ENCODE assay signal across 17 cellular contexts in the genomic region with DNA sequence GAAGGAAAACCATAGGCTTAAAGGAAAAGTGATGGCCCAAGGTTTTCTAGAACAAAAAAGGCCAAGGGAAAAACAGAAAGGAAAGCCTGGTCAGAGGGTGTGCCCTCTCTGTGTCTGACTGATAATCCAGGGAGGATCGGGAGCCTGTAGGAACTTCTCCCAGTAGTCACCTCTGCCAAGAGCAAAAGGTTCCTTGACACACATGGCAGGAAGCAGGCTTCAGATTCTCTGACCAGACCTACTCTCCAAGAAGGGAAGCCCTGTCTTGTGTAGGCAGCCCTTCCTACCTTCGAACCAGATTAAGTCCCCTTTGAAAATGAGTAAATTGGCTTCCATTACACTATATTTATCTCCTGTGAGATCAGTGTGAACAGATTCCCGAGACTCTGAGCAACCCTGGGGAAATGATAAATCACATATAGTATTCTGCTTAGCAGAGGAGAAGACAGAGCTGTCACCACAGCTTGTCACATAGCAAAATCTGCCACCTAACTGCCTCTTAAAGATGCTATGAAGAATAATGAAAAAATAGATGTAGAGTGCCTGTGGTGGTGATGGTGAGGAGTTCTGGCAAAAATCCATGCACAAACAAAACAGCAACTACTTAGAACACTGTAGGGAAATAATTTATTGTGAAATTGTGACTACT. TPM values are rescaled to one million over a fixed set of nuclear protein-coding genes. Genes with fewer than 3 reads are reported as not detected.
DNase-seq lines count a peak whose midpoint lies in the region; ATAC-seq and TF ChIP-seq lines count a peak whose summit lies in the region.
"Had no signal": no experiment of that assay in that cellular context is flagged by ENCODE, and none has a peak within 500 bp of the region (broad histone marks: within the 10 kb centered on the region; RNA-seq: fewer than 3 reads in every experiment).

No MANE protein-coding gene starts in this region.

- CTCF ChIA-PET in activated CD8-positive, alpha-beta T cell treated with anti-CD3 and anti-CD28 coated beads, Interleukin-2, amount 10 ng/mL, durations not matched to agents 7 days and 5 days (lab: Charles Lee) = no interaction called here
- CTCF ChIA-PET in activated CD8-positive, alpha-beta T cell treated with anti-CD3 and anti-CD28 coated beads for 36 hours (lab: Charles Lee) = no interaction called here

- DNase-seq in activated CD8-positive, alpha-beta T cell treated with anti-CD3 and anti-CD28 coated beads, Interleukin-2, amount 10 ng/mL, durations not matched to agents 7 days and 5 days = no peak
- no peak for DNase-seq in activated CD8-positive, alpha-beta T cell treated with anti-CD3 and anti-CD28 coated beads for 36 hours
- peak; percentile 57 for DNase-seq in SK-N-DZ (ENCODE audit: low spot score)
- DNase-seq in mesendoderm = peak; percentile 14
- DNase-seq in COLO668 (lab: John Stamatoyannopoulos, UW; ENCODE audit: unreplicated experiment) = no peak
- DNase-seq in KG1 (lab: John Stamatoyannopoulos, UW) = no peak
- DNase-seq: 8988T; AML-193; C1 segment of cervical spinal cord; Caco-2; CD4-positive, alpha-beta T cell; DND-41; GDM1; HCEC 1CT; HFFc6 had no signal

- WGBS in mesendoderm (ENCODE audit: extremely low coverage, insufficient coverage, low lambda C conversion rate) = no CpG with 5 or more reads among the region's 3 CpGs

- H3K36me3 Mint-ChIP-seq in activated CD8-positive, alpha-beta T cell treated with anti-CD3 and anti-CD28 coated beads, Interleukin-2, amount 10 ng/mL, durations not matched to agents 7 days and 5 days (ENCODE audit: low read depth) = peaks cover 95% of the 10 kb centered on the region
- H3K36me3 Mint-ChIP-seq in activated CD8-positive, alpha-beta T cell treated with anti-CD3 and anti-CD28 coated beads for 36 hours (ENCODE audit: low read depth) = peaks cover 51% of the 10 kb centered on the region

- no peaks in the 10 kb centered on the region for H3K27me3 ChIP-seq in mesendoderm (ENCODE audit: insufficient read depth, low read length, poor library complexity)

- no peak overlapping the region for H3K4me3 Mint-ChIP-seq in activated CD8-positive, alpha-beta T cell treated with anti-CD3 and anti-CD28 coated beads, Interleukin-2, amount 10 ng/mL, durations not matched to agents 7 days and 5 days
- H3K4me3 Mint-ChIP-seq in activated CD8-positive, alpha-beta T cell treated with anti-CD3 and anti-CD28 coated beads for 36 hours = no peak overlapping the region
- H3K4me3 Mint-ChIP-seq: CD4-positive, alpha-beta T cell; HFFc6 had no signal

- H3K4me3 ChIP-seq in mesendoderm (ENCODE audit: low read length) = no peak overlapping the region

- no peak overlapping the region for H2BK15ac ChIP-seq in mesendoderm (replicated peaks; ENCODE audit: low read depth)

- H3K9ac ChIP-seq in mesendoderm (ENCODE audit: low read length) = no peak overlapping the region

- H3K79me2 ChIP-seq in mesendoderm (ENCODE audit: control insufficient read depth, insufficient read depth, low read length) = no peaks in the 10 kb centered on the region

- no peak overlapping the region for H2BK5ac ChIP-seq in mesendoderm (ENCODE audit: low read length)

- POLR2A ChIA-PET in activated CD8-positive, alpha-beta T cell treated with anti-CD3 and anti-CD28 coated beads, Interleukin-2, amount 10 ng/mL, durations not matched to agents 7 days and 5 days (lab: Charles Lee) = interaction anchor here (0.5 kb wide), 1 partner anchor 1387 kb away, joined by 3 read pairs; no protein-coding TSS in a partner anchor
- POLR2A ChIA-PET in activated CD8-positive, alpha-beta T cell treated with anti-CD3 and anti-CD28 coated beads for 36 hours (lab: Charles Lee) = interaction anchor here (1.6 kb wide), 1 partner anchor 25 kb away, joined by 3 read pairs; no protein-coding TSS in a partner anchor

- H3K4ac ChIP-seq in mesendoderm (ENCODE audit: low read depth, low read length) = no peak overlapping the region

- no peak overlapping the region for H4K8ac ChIP-seq in mesendoderm (ENCODE audit: low read depth, low read length)

- no peak overlapping the region for H3K23ac ChIP-seq in mesendoderm (ENCODE audit: low read length)

- ATAC-seq in activated CD8-positive, alpha-beta T cell treated with anti-CD3 and anti-CD28 coated beads, Interleukin-2, amount 10 ng/mL, durations not matched to agents 7 days and 5 days = no peak
- ATAC-seq in activated CD8-positive, alpha-beta T cell treated with anti-CD3 and anti-CD28 coated beads for 36 hours = no peak
- ATAC-seq in GM21723 (IDR thresholded peaks at IDR 0.05; ENCODE audit: unreplicated experiment) = no peak

- H3K18ac ChIP-seq in mesendoderm (ENCODE audit: low read length) = no peak overlapping the region

- H3K4me1 ChIP-seq in mesendoderm (ENCODE audit: control insufficient read depth, low read depth, low read length) = no peaks in the 10 kb centered on the region

- peak overlapping the region; percentile 17 for H3K27ac Mint-ChIP-seq in activated CD8-positive, alpha-beta T cell treated with anti-CD3 and anti-CD28 coated beads, Interleukin-2, amount 10 ng/mL, durations not matched to agents 7 days and 5 days
- no peak overlapping the region for H3K27ac Mint-ChIP-seq in activated CD8-positive, alpha-beta T cell treated with anti-CD3 and anti-CD28 coated beads for 36 hours
- H3K27ac Mint-ChIP-seq: CD4-positive, alpha-beta T cell; HFFc6 had no signal

- TF ChIP-seq CTCF in activated CD8-positive, alpha-beta T cell treated with anti-CD3 and anti-CD28 coated beads for 36 hours (IDR thresholded peaks at IDR 0.05) = no peak

- H3K56ac ChIP-seq in mesendoderm (ENCODE audit: low read length) = no peak overlapping the region

- no peak overlapping the region for H3K27ac ChIP-seq in mesendoderm (ENCODE audit: low read depth, low read length)
- H3K27ac ChIP-seq: HL-60 had no signal

- no peaks in the 10 kb centered on the region for H3K36me3 ChIP-seq in mesendoderm (ENCODE audit: control insufficient read depth, insufficient read depth, low read length)

- H4K5ac ChIP-seq in mesendoderm (ENCODE audit: low read length) = no peak overlapping the region

- no peaks in the 10 kb centered on the region for H3K4me1 Mint-ChIP-seq in activated CD8-positive, alpha-beta T cell treated with anti-CD3 and anti-CD28 coated beads, Interleukin-2, amount 10 ng/mL, durations not matched to agents 7 days and 5 days (ENCODE audit: low read depth)
- no peaks in the 10 kb centered on the region for H3K4me1 Mint-ChIP-seq in activated CD8-positive, alpha-beta T cell treated with anti-CD3 and anti-CD28 coated beads for 36 hours (ENCODE audit: low read depth)

- intact Hi-C loops in activated CD8-positive, alpha-beta T cell treated with anti-CD3 and anti-CD28 coated beads for 36 hours (cut with micrococcal nuclease) = no loop called here

- no peak overlapping the region for H2AK5ac ChIP-seq in mesendoderm (ENCODE audit: low read length)

- H3K4me2 ChIP-seq in mesendoderm (ENCODE audit: low read length) = no peak overlapping the region

- H2BK120ac ChIP-seq in mesendoderm (ENCODE audit: low read depth, low read length) = no peak overlapping the region

- no peaks in the 10 kb centered on the region for H3K9me3 Mint-ChIP-seq in activated CD8-positive, alpha-beta T cell treated with anti-CD3 and anti-CD28 coated beads, Interleukin-2, amount 10 ng/mL, durations not matched to agents 7 days and 5 days (ENCODE audit: insufficient read depth)
- H3K9me3 Mint-ChIP-seq in activated CD8-positive, alpha-beta T cell treated with anti-CD3 and anti-CD28 coated beads for 36 hours = no peaks in the 10 kb centered on the region
- H3K9me3 Mint-ChIP-seq: CD4-positive, alpha-beta T cell; HFFc6 had no signal

- no peaks in the 10 kb centered on the region for H3K79me1 ChIP-seq in mesendoderm (ENCODE audit: low read length)

- no peaks in the 10 kb centered on the region for H3K27me3 Mint-ChIP-seq in activated CD8-positive, alpha-beta T cell treated with anti-CD3 and anti-CD28 coated beads, Interleukin-2, amount 10 ng/mL, durations not matched to agents 7 days and 5 days (ENCODE audit: low read depth)
- no peaks in the 10 kb centered on the region for H3K27me3 Mint-ChIP-seq in activated CD8-positive, alpha-beta T cell treated with anti-CD3 and anti-CD28 coated beads for 36 hours
- H3K27me3 Mint-ChIP-seq: CD4-positive, alpha-beta T cell had no signal

RNA-seq across cellular contexts. Expression of gene PARP14, which starts 38.8 kb away (rescaled TPM):
- 100 to 1,000 TPM; 119 to 123 TPM for total RNA-seq in activated CD8-positive, alpha-beta T cell treated with anti-CD3 and anti-CD28 coated beads, Interleukin-2, amount 10 ng/mL, durations not matched to agents 7 days and 5 days
- 10 to 100 TPM; 53.1 to 53.3 TPM for total RNA-seq in activated CD8-positive, alpha-beta T cell treated with anti-CD3 and anti-CD28 coated beads for 36 hours
- polyA plus RNA-seq in SK-N-DZ (2014; cell fraction: cytosol; rRNA removed) = 0.12 and 0.20 TPM in 2 replicates
- 0.11 and 0.16 TPM in 2 replicates for polyA plus RNA-seq in SK-N-DZ (2014; cell fraction: nucleus; rRNA removed)
- polyA plus RNA-seq in mesendoderm (2013, experiment 1 of 2) = 5.2 TPM
- 5.0 TPM for polyA plus RNA-seq in mesendoderm (2013, experiment 2 of 2)

Comparison
In these comparisons a context has a peak if more than half of its experiments do, and no peak if none do; other contexts are left out.
1. DNase-seq: peak in SK-N-DZ (single experiment) and mesendoderm (single experiment); none in activated CD8-positive, alpha-beta T cell treated with anti-CD3 and anti-CD28 coated beads, Interleukin-2, amount 10 ng/mL, durations not matched to agents 7 days and 5 days (single experiment), activated CD8-positive, alpha-beta T cell treated with anti-CD3 and anti-CD28 coated beads for 36 hours (single experiment), COLO668 (single experiment) and KG1 (single experiment).